ENCODE assay signal across 7 cellular contexts in the genomic region with DNA sequence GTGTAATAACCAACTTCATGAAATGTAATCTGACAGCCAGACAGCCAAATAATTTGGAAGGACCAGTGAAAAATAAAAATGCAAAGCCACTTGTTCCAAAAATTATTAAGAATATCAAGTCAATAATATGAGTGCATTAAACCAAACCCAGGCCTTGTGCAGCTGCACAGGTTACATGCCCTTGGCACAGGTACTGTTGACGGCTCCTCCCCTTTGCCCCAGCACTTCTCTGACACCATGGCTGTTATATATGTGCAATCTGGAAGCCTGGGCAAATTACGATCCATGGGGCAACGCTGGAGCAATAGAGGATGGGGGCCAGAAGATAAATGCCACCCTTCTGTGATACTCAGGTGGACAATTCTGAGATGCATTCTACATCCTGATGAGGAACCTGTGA.
"Had no signal": no experiment of that assay in that cellular context is flagged by ENCODE, and none has a peak within 500 bp of the region (broad histone marks: within the 10 kb centered on the region; RNA-seq: fewer than 3 reads in every experiment).

No MANE protein-coding gene starts in this region.

- ATAC-seq: HepG2, K562 had no signal

- DNase-seq: IMR-90, KBM-7, KG1 had no signal

- H3K27ac ChIP-seq: HL-60 had no signal

- FAIRE-seq: HepG2, HTR-8/SVneo, K562 had no signal

- H3K4me3 ChIP-seq: K562 had no signal
